ENCODE assay signal across 9 cellular contexts in genomic region chr7:153590571-153590970, GRCh38.
"Had no signal": no experiment of that assay in that cellular context is flagged by ENCODE, and none has a peak within 500 bp of the region (broad histone marks: within the 10 kb centered on the region; RNA-seq: fewer than 3 reads in every experiment).

No MANE protein-coding gene starts in this region.

- H3K4me3 ChIP-seq: GM23248, HAP-1 had no signal

- H3K9me3 ChIP-seq: HAP-1 had no signal

- H3K4me1 ChIP-seq: HAP-1 had no signal

- DNase-seq: GM23248, GOT3, H7, HFFc6, KBM-7 had no signal

- FAIRE-seq: HTR-8/SVneo had no signal

- H3K9ac ChIP-seq: GM23248 had no signal

- H3K27ac ChIP-seq: GM23248, HL-60 had no signal

- H2AFZ ChIP-seq: GM23248 had no signal

- H3K36me3 ChIP-seq: HAP-1 had no signal

- ATAC-seq: HCT116 had no signal
